10 cellular contexts compared by ENCODE assay signal in genomic region chr1:21669033-21669286, GRCh38. TPM values are rescaled to one million over a fixed set of nuclear protein-coding genes. Genes with fewer than 3 reads are reported as not detected.
DNase-seq lines count a peak whose midpoint lies in the region; ATAC-seq and TF ChIP-seq lines count a peak whose summit lies in the region.
"Had no signal": no experiment of that assay in that cellular context is flagged by ENCODE, and none has a peak within 500 bp of the region (broad histone marks: within the 10 kb centered on the region; RNA-seq: fewer than 3 reads in every experiment).

No MANE protein-coding gene starts in this region.

- H3K4me3 Mint-ChIP-seq in memory B cell = peak overlapping the region; percentile 39

- H3K4me1 Mint-ChIP-seq in memory B cell = peaks cover 6% of the 10 kb centered on the region

- TF ChIP-seq POLR2A in upper lobe of left lung (IDR thresholded peaks at IDR 0.05) = no peak

- H3K4me1 ChIP-seq in heart right ventricle (peaks cover 18 to 68% (median 59%) of the 10 kb centered on the region in 9 donors), colonic mucosa (peaks cover 9% of the 10 kb centered on the region), upper lobe of left lung (peaks cover 30 to 55% (median 42%) of the 10 kb centered on the region in 4 donors)

- TF ChIP-seq CTCF in heart right ventricle (IDR thresholded peaks at IDR 0.05) (no peak), colonic mucosa (IDR thresholded peaks at IDR 0.05) (no peak), upper lobe of left lung (IDR thresholded peaks at IDR 0.05) (no peak)

- H3K27me3 ChIP-seq in heart right ventricle (peaks cover 6 to 70% (median 43%) of the 10 kb centered on the region in 7 donors), colonic mucosa (peaks cover 18% of the 10 kb centered on the region), upper lobe of left lung (peaks cover 0 to 23% (median 13%) of the 10 kb centered on the region in 4 donors)

- 0 to 3% methylated on average over 23 to 25 of the region's 25 CpGs for WGBS in heart right ventricle, 2 donors
- 0% methylated on average over 1 of the region's 25 CpGs; no CpG with 5 or more reads in 1 of the 2 donors for WGBS in upper lobe of left lung, 2 donors

- no peak for DNase-seq in heart right ventricle
- no peak for DNase-seq in left cardiac atrium
- no peak for DNase-seq in colonic mucosa
- no peak for DNase-seq in memory B cell (ENCODE audit: low spot score in 2 of 2)
- no peak for DNase-seq in upper lobe of left lung
- DNase-seq in DMS 273 (lab: John Stamatoyannopoulos, UW; ENCODE audit: unreplicated experiment) = no peak
- no peak for DNase-seq in dermis blood vessel endothelial cell

- ATAC-seq in heart right ventricle (no peak), left cardiac atrium (no peak), memory B cell (ENCODE audit: low read depth) (no peak), upper lobe of left lung (ENCODE audit: low FRiP score in 2 of 2) (no peak), GM19351 (IDR thresholded peaks at IDR 0.05; ENCODE audit: unreplicated experiment) (no peak)

- no peaks in the 10 kb centered on the region for H3K9me3 Mint-ChIP-seq in memory B cell
- H3K9me3 Mint-ChIP-seq: activated naive CD8-positive, alpha-beta T cell treated with anti-CD3 and anti-CD28 coated beads, Interleukin-2, amount 10 ng/mL, durations not matched to agents 7 days and 5 days had no signal

- intact Hi-C loops in heart right ventricle (cut with DNase I) = loop anchor here in 3 of 10 donors (10.0 kb wide), 2 partner anchors 414 to 434 kb away; no protein-coding TSS in a partner anchor
- intact Hi-C loops in left cardiac atrium (cut with DNase I) = loop anchor here in 1 of 2 donors (10.0 kb wide), 1 partner anchor 444 kb away; no protein-coding TSS in a partner anchor
- intact Hi-C loops in colonic mucosa (cut with DNase I) = no loop called here

- H3K9me3 ChIP-seq in heart right ventricle (no peaks in the 10 kb centered on the region), colonic mucosa (no peaks in the 10 kb centered on the region), upper lobe of left lung (no peaks in the 10 kb centered on the region)

- H3K9ac ChIP-seq in colonic mucosa (ENCODE audit: low read depth in 2 of 2, low read length in 2 of 2) = no peak overlapping the region

- H3K27ac Mint-ChIP-seq in memory B cell = no peak overlapping the region
- H3K27ac Mint-ChIP-seq: activated naive CD8-positive, alpha-beta T cell treated with anti-CD3 and anti-CD28 coated beads, Interleukin-2, amount 10 ng/mL, durations not matched to agents 7 days and 5 days; CD14-positive monocyte had no signal

- no peak for TF ChIP-seq EP300 in upper lobe of left lung (IDR thresholded peaks at IDR 0.05)

- H3K27ac ChIP-seq in heart right ventricle (no peak overlapping the region), colonic mucosa (no peak overlapping the region), upper lobe of left lung (no peak overlapping the region)

- H3K36me3 ChIP-seq in heart right ventricle (no peaks in the 10 kb centered on the region), colonic mucosa (no peaks in the 10 kb centered on the region), upper lobe of left lung (no peaks in the 10 kb centered on the region)

- peaks cover 18% of the 10 kb centered on the region for H3K27me3 Mint-ChIP-seq in memory B cell

- H3K4me3 ChIP-seq in heart right ventricle (peak overlapping the region in 9 of 10 donors; percentile 8 to 48 (median 43)), colonic mucosa (peak overlapping the region; percentile 28), upper lobe of left lung (peak overlapping the region in 3 of 4 donors; percentile 38 to 52 (median 50))

- no peaks in the 10 kb centered on the region for H3K36me3 Mint-ChIP-seq in memory B cell
- H3K36me3 Mint-ChIP-seq: activated naive CD8-positive, alpha-beta T cell treated with anti-CD3 and anti-CD28 coated beads, Interleukin-2, amount 10 ng/mL, durations not matched to agents 7 days and 5 days; CD14-positive monocyte had no signal

RNA-seq across cellular contexts. Expression of gene RAP1GAP, which starts 0.2 kb away (rescaled TPM):
- total RNA-seq in heart right ventricle (1 to 10 TPM; 2.3 to 5.6 (median 4.0) TPM), left cardiac atrium (10 to 100 TPM; 10.5 to 16.4 TPM), colonic mucosa (10 to 100 TPM; 29.6 to 36.3 TPM), upper lobe of left lung (10 to 100 TPM; 26.9 to 65.2 (median 36.7) TPM), dermis blood vessel endothelial cell (under 0.01 and 0.05 TPM in 2 replicates)
- polyA plus RNA-seq in heart right ventricle = 1 to 10 TPM in 1 of 2 donors, under 1 TPM in 1; 0.42 to 5.9 TPM
- polyA plus RNA-seq: CD14-positive monocyte had no signal
